Comparison of ENCODE assay signal across 8 cellular contexts in genomic region chr1:229664133-229664689, GRCh38. TPM values are rescaled to one million over a fixed set of nuclear protein-coding genes. Genes with fewer than 3 reads are reported as not detected.
DNase-seq lines count a peak whose midpoint lies in the region; ATAC-seq and TF ChIP-seq lines count a peak whose summit lies in the region.

No MANE protein-coding gene starts in this region.

- no peaks in the 10 kb centered on the region for H3K9me3 Mint-ChIP-seq in activated T-cell treated with anti-CD3 and anti-CD28 coated beads, Interleukin-2, amount 50 U/mL, for 72 hours
- H3K9me3 Mint-ChIP-seq in type B pancreatic cell: no peaks in the 10 kb centered on the region

- peaks cover 6 to 17% of the 10 kb centered on the region in 2 donors for H3K36me3 Mint-ChIP-seq in activated T-cell treated with anti-CD3 and anti-CD28 coated beads, Interleukin-2, amount 50 U/mL, for 72 hours (ENCODE audit: insufficient read depth in 2 of 2)
- H3K36me3 Mint-ChIP-seq in type B pancreatic cell: peaks cover 7% of the 10 kb centered on the region

- TF ChIP-seq CTCF in type B pancreatic cell (conservative IDR thresholded peaks at IDR 0.05): no peak

- no peaks in the 10 kb centered on the region for H3K27me3 Mint-ChIP-seq in activated T-cell treated with anti-CD3 and anti-CD28 coated beads, Interleukin-2, amount 50 U/mL, for 72 hours (ENCODE audit: low read depth)
- no peaks in the 10 kb centered on the region for H3K27me3 Mint-ChIP-seq in type B pancreatic cell

- no peak overlapping the region for H3K27ac Mint-ChIP-seq in activated T-cell treated with anti-CD3 and anti-CD28 coated beads, Interleukin-2, amount 50 U/mL, for 72 hours
- no peak overlapping the region for H3K27ac Mint-ChIP-seq in type B pancreatic cell

- peak; percentile 6 for DNase-seq in NCI-H1694 treated with DMSO at 0.1 percent for 48 hours (lab: John Stamatoyannopoulos, UW)
- DNase-seq in activated T-cell treated with anti-CD3 and anti-CD28 coated beads, Interleukin-2, amount 50 U/mL, for 72 hours: peak; percentile 93
- peak; percentile 50 for DNase-seq in medulla oblongata (ENCODE audit: extremely low spot score)
- peak in 22 of 49 donors; percentile 11 to 56 (median 26) for DNase-seq in substantia nigra (lab: John Stamatoyannopoulos, UW)
- DNase-seq in NCI-H345 (lab: John Stamatoyannopoulos, UW): no peak
- no peak for DNase-seq in type B pancreatic cell (ENCODE audit: extremely low spot score, unreplicated experiment)

- ATAC-seq in GM18520 (IDR thresholded peaks at IDR 0.05; ENCODE audit: unreplicated experiment) (peak; percentile 47), HG02763 (IDR thresholded peaks at IDR 0.05; ENCODE audit: unreplicated experiment) (no peak)
- ATAC-seq in activated T-cell treated with anti-CD3 and anti-CD28 coated beads, Interleukin-2, amount 50 U/mL, for 72 hours (replicated peaks in 1 of 2): peak; percentile 97

- peak overlapping the region; percentile 88 for H3K27ac ChIP-seq in substantia nigra (ENCODE audit: low read depth, low read length, poor library complexity, severe bottlenecking)

- H3K4me1 Mint-ChIP-seq in activated T-cell treated with anti-CD3 and anti-CD28 coated beads, Interleukin-2, amount 50 U/mL, for 72 hours (ENCODE audit: low read depth): peaks cover 12% of the 10 kb centered on the region
- peaks cover 7% of the 10 kb centered on the region for H3K4me1 Mint-ChIP-seq in type B pancreatic cell (ENCODE audit: unreplicated experiment)

- H3K4me3 Mint-ChIP-seq in activated T-cell treated with anti-CD3 and anti-CD28 coated beads, Interleukin-2, amount 50 U/mL, for 72 hours: no peak overlapping the region
- H3K4me3 Mint-ChIP-seq in type B pancreatic cell: no peak overlapping the region

RNA-seq across cellular contexts. Expression of gene URB2, which starts 38.2 kb away (rescaled TPM):
- 10 to 100 TPM; 11.6 to 12.3 TPM for total RNA-seq in activated T-cell treated with anti-CD3 and anti-CD28 coated beads, Interleukin-2, amount 50 U/mL, for 72 hours
- total RNA-seq in type B pancreatic cell (ENCODE audit: low replicate concordance): 11.0 and 16.5 TPM in 2 replicates

RNA-seq across cellular contexts. Expression of gene TAF5L, which starts 38.3 kb away (rescaled TPM):
- total RNA-seq in activated T-cell treated with anti-CD3 and anti-CD28 coated beads, Interleukin-2, amount 50 U/mL, for 72 hours: 10 to 100 TPM; 18.9 to 21.7 TPM
- total RNA-seq in type B pancreatic cell (ENCODE audit: low replicate concordance): 16.9 and 17.4 TPM in 2 replicates

Comparison
In these comparisons a context has a peak if more than half of its experiments do, and no peak if none do; other contexts are left out.
1. DNase-seq: peak in NCI-H1694 treated with DMSO at 0.1 percent for 48 hours (single experiment), activated T-cell treated with anti-CD3 and anti-CD28 coated beads, Interleukin-2, amount 50 U/mL, for 72 hours (2 of 2) and medulla oblongata (single experiment); none in NCI-H345 (single experiment) and type B pancreatic cell (single experiment).